20 cellular contexts compared by ENCODE assay signal in genomic region chr7:115869225-115869624, GRCh38.
"Had no signal": no experiment of that assay in that cellular context is flagged by ENCODE, and none has a peak within 500 bp of the region (broad histone marks: within the 10 kb centered on the region; RNA-seq: fewer than 3 reads in every experiment).

No MANE protein-coding gene starts in this region.

- ATAC-seq: activated naive CD4-positive, alpha-beta T cell treated with anti-CD3 and anti-CD28 coated beads, Interleukin-2, amount 50 U/mL, for 72 hours; activated T-cell treated with anti-CD3 and anti-CD28 coated beads, Interleukin-2, amount 50 U/mL, for 4 hours; effector memory CD8-positive, alpha-beta T cell; foreskin keratinocyte; natural killer cell treated with Interleukin-12 subunit alpha and Interleukin-12 subunit beta and Interleukin-15 and Interleukin-18, amount 100 ng/mL, for 72 hours; T-cell had no signal

- H3K4me1 Mint-ChIP-seq: brain; central memory CD8-positive, alpha-beta T cell; stimulated activated effector memory CD8-positive, alpha-beta T cell treated with anti-CD3 and anti-CD28 coated beads, Interleukin-12 subunit alpha, Interleukin-12 subunit beta, amount 100 ng/mL, for 72 hours; T-cell had no signal

- H3K4me3 Mint-ChIP-seq: activated CD4-positive, alpha-beta memory T cell treated with anti-CD3 and anti-CD28 coated beads for 36 hours; activated T-cell treated with anti-CD3 and anti-CD28 coated beads, Interleukin-2, amount 50 U/mL, for 4 hours; brain; central memory CD8-positive, alpha-beta T cell; effector memory CD8-positive, alpha-beta T cell; natural killer cell treated with Interleukin-12 subunit alpha and Interleukin-12 subunit beta and Interleukin-15 and Interleukin-18, amount 100 ng/mL, for 72 hours; stimulated activated effector memory CD8-positive, alpha-beta T cell treated with anti-CD3 and anti-CD28 coated beads, Interleukin-12 subunit alpha, Interleukin-12 subunit beta, amount 100 ng/mL, for 72 hours; T-cell had no signal

- H3K27me3 Mint-ChIP-seq: activated CD4-positive, alpha-beta memory T cell treated with anti-CD3 and anti-CD28 coated beads for 36 hours; brain; central memory CD8-positive, alpha-beta T cell; T-cell had no signal

- H3K36me3 Mint-ChIP-seq: activated CD4-positive, alpha-beta memory T cell treated with anti-CD3 and anti-CD28 coated beads for 36 hours; activated naive CD4-positive, alpha-beta T cell treated with anti-CD3 and anti-CD28 coated beads, Interleukin-2, amount 50 U/mL, for 72 hours; brain; natural killer cell treated with Interleukin-12 subunit alpha and Interleukin-12 subunit beta and Interleukin-15 and Interleukin-18, amount 100 ng/mL, for 72 hours; stimulated activated effector memory CD8-positive, alpha-beta T cell treated with anti-CD3 and anti-CD28 coated beads, Interleukin-12 subunit alpha, Interleukin-12 subunit beta, amount 100 ng/mL, for 72 hours; T-cell had no signal

- DNase-seq: activated CD4-positive, alpha-beta memory T cell treated with anti-CD3 and anti-CD28 coated beads for 36 hours; activated CD4-positive, CD25-positive, alpha-beta regulatory T cell treated with anti-CD3 and anti-CD28 coated beads, Interleukin-2, amount 50 U/mL, for 72 hours; activated effector memory CD4-positive, alpha-beta T cell treated with anti-CD3 and anti-CD28 coated beads, Interleukin-2, amount 50 U/mL, for 16 hours; activated T-cell treated with anti-CD3 and anti-CD28 coated beads, Interleukin-2, amount 50 U/mL, for 4 hours; dermis blood vessel endothelial cell; effector memory CD8-positive, alpha-beta T cell; foreskin keratinocyte; glutamatergic neuron; mesendoderm; posterior cingulate gyrus; retina; T-cell; T-helper 9 cell; thyroid gland had no signal

- H3K9me3 Mint-ChIP-seq: activated CD4-positive, alpha-beta memory T cell treated with anti-CD3 and anti-CD28 coated beads for 36 hours; activated naive CD4-positive, alpha-beta T cell treated with anti-CD3 and anti-CD28 coated beads, Interleukin-2, amount 50 U/mL, for 72 hours; activated T-cell treated with anti-CD3 and anti-CD28 coated beads, Interleukin-2, amount 50 U/mL, for 4 hours; brain; effector memory CD8-positive, alpha-beta T cell; natural killer cell treated with Interleukin-12 subunit alpha and Interleukin-12 subunit beta and Interleukin-15 and Interleukin-18, amount 100 ng/mL, for 72 hours; stimulated activated effector memory CD8-positive, alpha-beta T cell treated with anti-CD3 and anti-CD28 coated beads, Interleukin-12 subunit alpha, Interleukin-12 subunit beta, amount 100 ng/mL, for 72 hours; T-cell had no signal

- H3K27me3 ChIP-seq: thyroid gland had no signal

- H3K27ac Mint-ChIP-seq: activated CD4-positive, alpha-beta memory T cell treated with anti-CD3 and anti-CD28 coated beads for 36 hours; activated naive CD4-positive, alpha-beta T cell treated with anti-CD3 and anti-CD28 coated beads, Interleukin-2, amount 50 U/mL, for 72 hours; brain; effector memory CD8-positive, alpha-beta T cell; natural killer cell treated with Interleukin-12 subunit alpha and Interleukin-12 subunit beta and Interleukin-15 and Interleukin-18, amount 100 ng/mL, for 72 hours; stimulated activated effector memory CD8-positive, alpha-beta T cell treated with anti-CD3 and anti-CD28 coated beads, Interleukin-12 subunit alpha, Interleukin-12 subunit beta, amount 100 ng/mL, for 72 hours; T-cell had no signal

- H3K4me3 ChIP-seq: thyroid gland had no signal

- H3K27ac ChIP-seq: epithelial cell of prostate, foreskin keratinocyte, thyroid gland had no signal

- H3K9me3 ChIP-seq: thyroid gland had no signal
